In genomic region chr2:68564426-68564825, GRCh38 we compare ENCODE assay signal across 1 cellular context.
TF ChIP-seq lines count a peak whose summit lies in the region.

No MANE protein-coding gene starts in this region.

TF ChIP-seq in K562, 482 proteins besides CTCF, POLR2A, EP300 and RAD21 (continues in another document):
- TF ChIP-seq, protein P1, sequence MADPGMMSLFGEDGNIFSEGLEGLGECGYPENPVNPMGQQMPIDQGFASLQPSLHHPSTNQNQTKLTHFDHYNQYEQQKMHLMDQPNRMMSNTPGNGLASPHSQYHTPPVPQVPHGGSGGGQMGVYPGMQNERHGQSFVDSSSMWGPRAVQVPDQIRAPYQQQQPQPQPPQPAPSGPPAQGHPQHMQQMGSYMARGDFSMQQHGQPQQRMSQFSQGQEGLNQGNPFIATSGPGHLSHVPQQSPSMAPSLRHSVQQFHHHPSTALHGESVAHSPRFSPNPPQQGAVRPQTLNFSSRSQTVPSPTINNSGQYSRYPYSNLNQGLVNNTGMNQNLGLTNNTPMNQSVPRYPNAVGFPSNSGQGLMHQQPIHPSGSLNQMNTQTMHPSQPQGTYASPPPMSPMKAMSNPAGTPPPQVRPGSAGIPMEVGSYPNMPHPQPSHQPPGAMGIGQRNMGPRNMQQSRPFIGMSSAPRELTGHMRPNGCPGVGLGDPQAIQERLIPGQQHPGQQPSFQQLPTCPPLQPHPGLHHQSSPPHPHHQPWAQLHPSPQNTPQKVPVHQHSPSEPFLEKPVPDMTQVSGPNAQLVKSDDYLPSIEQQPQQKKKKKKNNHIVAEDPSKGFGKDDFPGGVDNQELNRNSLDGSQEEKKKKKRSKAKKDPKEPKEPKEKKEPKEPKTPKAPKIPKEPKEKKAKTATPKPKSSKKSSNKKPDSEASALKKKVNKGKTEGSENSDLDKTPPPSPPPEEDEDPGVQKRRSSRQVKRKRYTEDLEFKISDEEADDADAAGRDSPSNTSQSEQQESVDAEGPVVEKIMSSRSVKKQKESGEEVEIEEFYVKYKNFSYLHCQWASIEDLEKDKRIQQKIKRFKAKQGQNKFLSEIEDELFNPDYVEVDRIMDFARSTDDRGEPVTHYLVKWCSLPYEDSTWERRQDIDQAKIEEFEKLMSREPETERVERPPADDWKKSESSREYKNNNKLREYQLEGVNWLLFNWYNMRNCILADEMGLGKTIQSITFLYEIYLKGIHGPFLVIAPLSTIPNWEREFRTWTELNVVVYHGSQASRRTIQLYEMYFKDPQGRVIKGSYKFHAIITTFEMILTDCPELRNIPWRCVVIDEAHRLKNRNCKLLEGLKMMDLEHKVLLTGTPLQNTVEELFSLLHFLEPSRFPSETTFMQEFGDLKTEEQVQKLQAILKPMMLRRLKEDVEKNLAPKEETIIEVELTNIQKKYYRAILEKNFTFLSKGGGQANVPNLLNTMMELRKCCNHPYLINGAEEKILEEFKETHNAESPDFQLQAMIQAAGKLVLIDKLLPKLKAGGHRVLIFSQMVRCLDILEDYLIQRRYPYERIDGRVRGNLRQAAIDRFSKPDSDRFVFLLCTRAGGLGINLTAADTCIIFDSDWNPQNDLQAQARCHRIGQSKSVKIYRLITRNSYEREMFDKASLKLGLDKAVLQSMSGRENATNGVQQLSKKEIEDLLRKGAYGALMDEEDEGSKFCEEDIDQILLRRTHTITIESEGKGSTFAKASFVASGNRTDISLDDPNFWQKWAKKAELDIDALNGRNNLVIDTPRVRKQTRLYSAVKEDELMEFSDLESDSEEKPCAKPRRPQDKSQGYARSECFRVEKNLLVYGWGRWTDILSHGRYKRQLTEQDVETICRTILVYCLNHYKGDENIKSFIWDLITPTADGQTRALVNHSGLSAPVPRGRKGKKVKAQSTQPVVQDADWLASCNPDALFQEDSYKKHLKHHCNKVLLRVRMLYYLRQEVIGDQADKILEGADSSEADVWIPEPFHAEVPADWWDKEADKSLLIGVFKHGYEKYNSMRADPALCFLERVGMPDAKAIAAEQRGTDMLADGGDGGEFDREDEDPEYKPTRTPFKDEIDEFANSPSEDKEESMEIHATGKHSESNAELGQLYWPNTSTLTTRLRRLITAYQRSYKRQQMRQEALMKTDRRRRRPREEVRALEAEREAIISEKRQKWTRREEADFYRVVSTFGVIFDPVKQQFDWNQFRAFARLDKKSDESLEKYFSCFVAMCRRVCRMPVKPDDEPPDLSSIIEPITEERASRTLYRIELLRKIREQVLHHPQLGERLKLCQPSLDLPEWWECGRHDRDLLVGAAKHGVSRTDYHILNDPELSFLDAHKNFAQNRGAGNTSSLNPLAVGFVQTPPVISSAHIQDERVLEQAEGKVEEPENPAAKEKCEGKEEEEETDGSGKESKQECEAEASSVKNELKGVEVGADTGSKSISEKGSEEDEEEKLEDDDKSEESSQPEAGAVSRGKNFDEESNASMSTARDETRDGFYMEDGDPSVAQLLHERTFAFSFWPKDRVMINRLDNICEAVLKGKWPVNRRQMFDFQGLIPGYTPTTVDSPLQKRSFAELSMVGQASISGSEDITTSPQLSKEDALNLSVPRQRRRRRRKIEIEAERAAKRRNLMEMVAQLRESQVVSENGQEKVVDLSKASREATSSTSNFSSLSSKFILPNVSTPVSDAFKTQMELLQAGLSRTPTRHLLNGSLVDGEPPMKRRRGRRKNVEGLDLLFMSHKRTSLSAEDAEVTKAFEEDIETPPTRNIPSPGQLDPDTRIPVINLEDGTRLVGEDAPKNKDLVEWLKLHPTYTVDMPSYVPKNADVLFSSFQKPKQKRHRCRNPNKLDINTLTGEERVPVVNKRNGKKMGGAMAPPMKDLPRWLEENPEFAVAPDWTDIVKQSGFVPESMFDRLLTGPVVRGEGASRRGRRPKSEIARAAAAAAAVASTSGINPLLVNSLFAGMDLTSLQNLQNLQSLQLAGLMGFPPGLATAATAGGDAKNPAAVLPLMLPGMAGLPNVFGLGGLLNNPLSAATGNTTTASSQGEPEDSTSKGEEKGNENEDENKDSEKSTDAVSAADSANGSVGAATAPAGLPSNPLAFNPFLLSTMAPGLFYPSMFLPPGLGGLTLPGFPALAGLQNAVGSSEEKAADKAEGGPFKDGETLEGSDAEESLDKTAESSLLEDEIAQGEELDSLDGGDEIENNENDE (IDR thresholded peaks at IDR 0.05; ENCODE audit: low read depth, low read length): no peak
- TF ChIP-seq TCF3 (CRISPR knock-in tag; IDR thresholded peaks at IDR 0.05) (peak; percentile 90), KLF16 (IDR thresholded peaks at IDR 0.05) (peak; percentile 69; the same call in 1 of the 2 replicates), RUNX1 (IDR thresholded peaks at IDR 0.05; ENCODE audit: low read depth) (no peak), LEF1 (IDR thresholded peaks at IDR 0.05) (peak; percentile 80), ZNF146 (CRISPR knock-in tag; IDR thresholded peaks at IDR 0.05; ENCODE audit: unreplicated experiment) (no peak), CBFA2T3 (IDR thresholded peaks at IDR 0.05) (peak; percentile 94), TAL1 (IDR thresholded peaks at IDR 0.05) (peak; percentile 92), MNT (conservative IDR thresholded peaks at IDR 0.05) (peak; percentile 60 to 65; a peak in 3 of 4 replicates), POLR2AphosphoS5 (IDR thresholded peaks at IDR 0.05; ENCODE audit: control insufficient read depth, insufficient read depth, low read depth, low read length) (peak; percentile 71), PTRF (tag; IDR thresholded peaks at IDR 0.05) (no peak), PHB2 (IDR thresholded peaks at IDR 0.05; ENCODE audit: low read depth) (0 out of 2 replicates have a peak, but pooled peaks have one; percentile 65), NFE2 (IDR thresholded peaks at IDR 0.05; ENCODE audit: low read depth) (peak; percentile 60; the same call in 1 of the 2 replicates), MEIS2 (IDR thresholded peaks at IDR 0.05; ENCODE audit: partially characterized antibody) (peak; percentile 34), NCOA1 (IDR thresholded peaks at IDR 0.05; ENCODE audit: low read depth) (peak; percentile 39; the same call in 1 of the 2 replicates), ZKSCAN1 (IDR thresholded peaks at IDR 0.05; ENCODE audit: low read depth, low read length) (no peak), BHLHE40 (IDR thresholded peaks at IDR 0.05; ENCODE audit: low read length) (peak; percentile 19; the same call in 1 of the 2 replicates), CREM (IDR thresholded peaks at IDR 0.05; ENCODE audit: low read depth) (peak; percentile 45; the same call in 1 of the 2 replicates), NCOR1 (IDR thresholded peaks at IDR 0.05) (peak; percentile 87), EWSR1 (IDR thresholded peaks at IDR 0.05; ENCODE audit: borderline replicate concordance, low read depth, partially characterized antibody) (no peak), JUND (IDR thresholded peaks at IDR 0.05; ENCODE audit: borderline replicate concordance, low read depth, low read length) (peak; percentile 75; the same call in 1 of the 2 replicates), JUND (tag; IDR thresholded peaks at IDR 0.05; ENCODE audit: borderline replicate concordance, low read depth, low read length) (peak; percentile 47; the same call in 1 of the 3 replicates), SMARCA4 (IDR thresholded peaks at IDR 0.05) (peak; percentile 96), GATA2 (CRISPR knock-in tag; IDR thresholded peaks at IDR 0.05) (peak; percentile 48; the same call in 1 of the 2 replicates), CC2D1A (IDR thresholded peaks at IDR 0.05) (peak; percentile 55; the same call in 1 of the 2 replicates), PRPF4 (IDR thresholded peaks at IDR 0.05; ENCODE audit: insufficient read depth, low read depth, low read length, poor library complexity, severe bottlenecking) (no peak), JUN (IDR thresholded peaks at IDR 0.05; ENCODE audit: borderline replicate concordance, low read depth, low read length) (0 out of 2 replicates have a peak, but pooled peaks have one; percentile 18), JUN (CRISPR knock-in tag; IDR thresholded peaks at IDR 0.05; ENCODE audit: borderline replicate concordance) (no peak)
- TF ChIP-seq, protein P2, sequence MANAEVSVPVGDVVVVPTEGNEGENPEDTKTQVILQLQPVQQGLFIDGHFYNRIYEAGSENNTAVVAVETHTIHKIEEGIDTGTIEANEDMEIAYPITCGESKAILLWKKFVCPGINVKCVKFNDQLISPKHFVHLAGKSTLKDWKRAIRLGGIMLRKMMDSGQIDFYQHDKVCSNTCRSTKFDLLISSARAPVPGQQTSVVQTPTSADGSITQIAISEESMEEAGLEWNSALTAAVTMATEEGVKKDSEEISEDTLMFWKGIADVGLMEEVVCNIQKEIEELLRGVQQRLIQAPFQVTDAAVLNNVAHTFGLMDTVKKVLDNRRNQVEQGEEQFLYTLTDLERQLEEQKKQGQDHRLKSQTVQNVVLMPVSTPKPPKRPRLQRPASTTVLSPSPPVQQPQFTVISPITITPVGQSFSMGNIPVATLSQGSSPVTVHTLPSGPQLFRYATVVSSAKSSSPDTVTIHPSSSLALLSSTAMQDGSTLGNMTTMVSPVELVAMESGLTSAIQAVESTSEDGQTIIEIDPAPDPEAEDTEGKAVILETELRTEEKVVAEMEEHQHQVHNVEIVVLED (CRISPR knock-in tag; IDR thresholded peaks at IDR 0.05): no peak
- TF ChIP-seq, protein P3, sequence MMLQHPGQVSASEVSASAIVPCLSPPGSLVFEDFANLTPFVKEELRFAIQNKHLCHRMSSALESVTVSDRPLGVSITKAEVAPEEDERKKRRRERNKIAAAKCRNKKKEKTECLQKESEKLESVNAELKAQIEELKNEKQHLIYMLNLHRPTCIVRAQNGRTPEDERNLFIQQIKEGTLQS (IDR thresholded peaks at IDR 0.05): peak; percentile 47; the same call in 1 of the 2 replicates
- TF ChIP-seq, protein P3 (CRISPR knock-in tag; conservative IDR thresholded peaks at IDR 0.05): no peak
- TF ChIP-seq, protein P4, sequence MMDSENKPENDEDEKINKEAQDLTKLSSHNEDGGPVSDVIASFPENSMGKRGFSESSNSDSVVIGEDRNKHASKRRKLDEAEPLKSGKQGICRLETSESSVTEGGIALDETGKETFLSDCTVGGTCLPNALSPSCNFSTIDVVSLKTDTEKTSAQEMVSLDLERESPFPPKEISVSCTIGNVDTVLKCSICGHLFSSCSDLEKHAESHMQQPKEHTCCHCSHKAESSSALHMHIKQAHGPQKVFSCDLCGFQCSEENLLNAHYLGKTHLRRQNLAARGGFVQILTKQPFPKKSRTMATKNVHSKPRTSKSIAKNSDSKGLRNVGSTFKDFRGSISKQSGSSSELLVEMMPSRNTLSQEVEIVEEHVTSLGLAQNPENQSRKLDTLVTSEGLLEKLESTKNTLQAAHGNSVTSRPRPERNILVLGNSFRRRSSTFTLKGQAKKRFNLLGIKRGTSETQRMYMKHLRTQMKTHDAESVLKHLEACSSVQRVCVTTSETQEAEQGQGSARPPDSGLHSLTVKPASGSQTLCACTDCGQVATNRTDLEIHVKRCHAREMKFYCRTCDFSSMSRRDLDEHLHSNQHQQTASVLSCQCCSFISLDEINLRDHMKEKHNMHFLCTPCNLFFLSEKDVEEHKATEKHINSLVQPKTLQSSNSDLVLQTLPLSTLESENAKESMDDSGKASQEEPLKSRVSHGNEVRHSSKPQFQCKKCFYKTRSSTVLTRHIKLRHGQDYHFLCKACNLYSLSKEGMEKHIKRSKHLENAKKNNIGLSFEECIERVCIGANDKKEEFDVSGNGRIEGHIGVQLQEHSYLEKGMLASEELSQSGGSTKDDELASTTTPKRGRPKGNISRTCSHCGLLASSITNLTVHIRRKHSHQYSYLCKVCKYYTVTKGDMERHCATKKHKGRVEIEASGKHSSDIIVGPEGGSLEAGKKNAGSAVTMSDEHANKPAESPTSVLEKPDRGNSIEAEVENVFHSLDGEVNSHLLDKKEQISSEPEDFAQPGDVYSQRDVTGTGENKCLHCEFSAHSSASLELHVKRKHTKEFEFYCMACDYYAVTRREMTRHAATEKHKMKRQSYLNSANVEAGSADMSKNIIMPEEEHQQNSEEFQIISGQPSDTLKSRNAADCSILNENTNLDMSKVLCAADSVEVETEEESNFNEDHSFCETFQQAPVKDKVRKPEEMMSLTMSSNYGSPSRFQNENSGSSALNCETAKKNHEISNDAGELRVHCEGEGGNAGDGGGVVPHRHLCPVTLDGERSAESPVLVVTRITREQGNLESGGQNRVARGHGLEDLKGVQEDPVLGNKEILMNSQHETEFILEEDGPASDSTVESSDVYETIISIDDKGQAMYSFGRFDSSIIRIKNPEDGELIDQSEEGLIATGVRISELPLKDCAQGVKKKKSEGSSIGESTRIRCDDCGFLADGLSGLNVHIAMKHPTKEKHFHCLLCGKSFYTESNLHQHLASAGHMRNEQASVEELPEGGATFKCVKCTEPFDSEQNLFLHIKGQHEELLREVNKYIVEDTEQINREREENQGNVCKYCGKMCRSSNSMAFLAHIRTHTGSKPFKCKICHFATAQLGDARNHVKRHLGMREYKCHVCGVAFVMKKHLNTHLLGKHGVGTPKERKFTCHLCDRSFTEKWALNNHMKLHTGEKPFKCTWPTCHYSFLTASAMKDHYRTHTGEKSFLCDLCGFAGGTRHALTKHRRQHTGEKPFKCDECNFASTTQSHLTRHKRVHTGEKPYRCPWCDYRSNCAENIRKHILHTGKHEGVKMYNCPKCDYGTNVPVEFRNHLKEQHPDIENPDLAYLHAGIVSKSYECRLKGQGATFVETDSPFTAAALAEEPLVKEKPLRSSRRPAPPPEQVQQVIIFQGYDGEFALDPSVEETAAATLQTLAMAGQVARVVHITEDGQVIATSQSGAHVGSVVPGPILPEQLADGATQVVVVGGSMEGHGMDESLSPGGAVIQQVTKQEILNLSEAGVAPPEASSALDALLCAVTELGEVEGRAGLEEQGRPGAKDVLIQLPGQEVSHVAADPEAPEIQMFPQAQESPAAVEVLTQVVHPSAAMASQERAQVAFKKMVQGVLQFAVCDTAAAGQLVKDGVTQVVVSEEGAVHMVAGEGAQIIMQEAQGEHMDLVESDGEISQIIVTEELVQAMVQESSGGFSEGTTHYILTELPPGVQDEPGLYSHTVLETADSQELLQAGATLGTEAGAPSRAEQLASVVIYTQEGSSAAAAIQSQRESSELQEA (IDR thresholded peaks at IDR 0.05; ENCODE audit: low read depth): no peak
- TF ChIP-seq, protein P5, sequence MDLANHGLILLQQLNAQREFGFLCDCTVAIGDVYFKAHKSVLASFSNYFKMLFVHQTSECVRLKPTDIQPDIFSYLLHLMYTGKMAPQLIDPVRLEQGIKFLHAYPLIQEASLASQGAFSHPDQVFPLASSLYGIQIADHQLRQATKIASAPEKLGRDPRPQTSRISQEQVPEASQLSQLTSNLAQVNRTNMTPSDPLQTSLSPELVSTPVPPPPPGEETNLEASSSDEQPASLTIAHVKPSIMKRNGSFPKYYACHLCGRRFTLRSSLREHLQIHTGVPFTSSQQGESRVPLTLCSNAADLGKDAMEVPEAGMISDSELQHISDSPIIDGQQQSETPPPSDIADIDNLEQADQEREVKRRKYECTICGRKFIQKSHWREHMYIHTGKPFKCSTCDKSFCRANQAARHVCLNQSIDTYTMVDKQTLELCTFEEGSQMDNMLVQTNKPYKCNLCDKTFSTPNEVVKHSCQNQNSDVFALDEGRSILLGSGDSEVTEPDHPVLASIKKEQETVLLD (IDR thresholded peaks at IDR 0.05): 0 out of 2 replicates have a peak, but pooled peaks have one; percentile 34
